8 cellular contexts compared by ENCODE assay signal in genomic region chr17:8326591-8327583, GRCh38. TPM values are rescaled to one million over a fixed set of nuclear protein-coding genes. Genes with fewer than 3 reads are reported as not detected.
DNase-seq lines count a peak whose midpoint lies in the region; TF ChIP-seq lines count a peak whose summit lies in the region.

No MANE protein-coding gene starts in this region.

- H3K4me3 Mint-ChIP-seq in CD4-positive, alpha-beta memory T cell = peak overlapping the region; percentile 53 to 76 (median 69)

- no peaks in the 10 kb centered on the region for H3K9me3 ChIP-seq in CD4-positive, alpha-beta memory T cell (ENCODE audit: control insufficient read depth in 1 of 2, low read length in 2 of 2)
- H3K9me3 ChIP-seq in adrenal gland (replicated peaks in 1 of 3) (no peaks in the 10 kb centered on the region), iPS-18a (ENCODE audit: control insufficient read depth, low read depth, low read length) (no peaks in the 10 kb centered on the region), skeletal muscle tissue (ENCODE audit: control insufficient read depth in 3 of 3, low read length in 3 of 3) (no peaks in the 10 kb centered on the region)

- peak overlapping the region in 1 of 7 donors; percentile 13 for H3K27ac Mint-ChIP-seq in CD4-positive, alpha-beta memory T cell

- CTCF ChIA-PET in CD4-positive, alpha-beta memory T cell (lab: Charles Lee; ENCODE audit: partially characterized antibody) = interaction anchor here (1.0 kb wide), 1 partner anchor 8 kb away, joined by 3 read pairs; no protein-coding TSS in a partner anchor

- no peak for TF ChIP-seq CTCF in adrenal gland (IDR thresholded peaks at IDR 0.05)

- H3K4me1 Mint-ChIP-seq in CD4-positive, alpha-beta memory T cell = peaks cover 9 to 19% (median 15%) of the 10 kb centered on the region in 4 donors

- no peaks in the 10 kb centered on the region for H3K36me3 Mint-ChIP-seq in CD4-positive, alpha-beta memory T cell

- intact Hi-C loops in CD4-positive, alpha-beta memory T cell (cut with micrococcal nuclease) = no loop called here
- intact Hi-C loops in adrenal gland (cut with DNase I) = no loop called here

- POLR2A ChIA-PET in CD4-positive, alpha-beta memory T cell (lab: Charles Lee; ENCODE audit: partially characterized antibody) = interaction anchor here (1.0 kb wide), 1 partner anchor 154 kb away, joined by 6 read pairs; no protein-coding TSS in a partner anchor

- H3K4me3 ChIP-seq in CD4-positive, alpha-beta memory T cell (ENCODE audit: low read length in 2 of 2) = peak overlapping the region in 1 of 2 donors; percentile 21
- peak overlapping the region in 3 of 4 donors; percentile 15 to 57 (median 22) for H3K4me3 ChIP-seq in adrenal gland
- peak overlapping the region; percentile 76 for H3K4me3 ChIP-seq in iPS-18a (ENCODE audit: low read length)
- H3K4me3 ChIP-seq in skeletal muscle tissue (ENCODE audit: low read length in 3 of 3) = peak overlapping the region; percentile 70 to 80 (median 70)

- no peak overlapping the region for H3K27ac ChIP-seq in CD4-positive, alpha-beta memory T cell (ENCODE audit: low read depth, low read length)
- H3K27ac ChIP-seq in adrenal gland (peak overlapping the region in 2 of 5 donors; percentile 54 to 61), iPS-18a (ENCODE audit: low read length) (no peak overlapping the region), skeletal muscle tissue (ENCODE audit: low read depth, low read length) (peak overlapping the region; percentile 75)

- H3K36me3 ChIP-seq in CD4-positive, alpha-beta memory T cell (ENCODE audit: insufficient read depth, low read length) = no peaks in the 10 kb centered on the region
- H3K36me3 ChIP-seq in adrenal gland (replicated peaks in 1 of 2) (no peaks in the 10 kb centered on the region), iPS-18a (ENCODE audit: control insufficient read depth, low read depth, low read length) (no peaks in the 10 kb centered on the region), skeletal muscle tissue (ENCODE audit: control insufficient read depth in 3 of 3, insufficient read depth in 3 of 3, low read length in 3 of 3) (no peaks in the 10 kb centered on the region)

- peak in 4 of 5 donors; percentile 5 to 43 (median 14) for DNase-seq in CD4-positive, alpha-beta memory T cell
- DNase-seq in NCI-H146 (lab: John Stamatoyannopoulos, UW) (peak; percentile 49), adrenal gland (peak; percentile 34 to 62 (median 43)), NCI-H2196 (lab: John Stamatoyannopoulos, UW; ENCODE audit: unreplicated experiment) (no peak), AML-193 (lab: John Stamatoyannopoulos, UW) (no peak), NCI-H446 (lab: John Stamatoyannopoulos, UW) (no peak)

- H3K9me3 Mint-ChIP-seq in CD4-positive, alpha-beta memory T cell = no peaks in the 10 kb centered on the region

- peaks cover 29 to 30% of the 10 kb centered on the region in 2 donors for H3K27me3 Mint-ChIP-seq in CD4-positive, alpha-beta memory T cell

- TF ChIP-seq POLR2A in adrenal gland (IDR thresholded peaks at IDR 0.05) = no peak

- H3K27me3 ChIP-seq in CD4-positive, alpha-beta memory T cell (ENCODE audit: insufficient read depth, low read length) = peaks cover 16% of the 10 kb centered on the region
- no peaks in the 10 kb centered on the region for H3K27me3 ChIP-seq in adrenal gland
- H3K27me3 ChIP-seq in iPS-18a (ENCODE audit: control insufficient read depth, insufficient read depth, low read length) = peaks cover 30% of the 10 kb centered on the region
- peaks cover 11 to 29% (median 16%) of the 10 kb centered on the region in 3 donors for H3K27me3 ChIP-seq in skeletal muscle tissue (ENCODE audit: control insufficient read depth in 3 of 3, insufficient read depth in 3 of 3, low read length in 3 of 3)

- H3K9ac ChIP-seq in iPS-18a (ENCODE audit: low read length) = peak overlapping the region; percentile 22
- H3K9ac ChIP-seq in skeletal muscle tissue (ENCODE audit: low read depth in 1 of 3, low read length in 3 of 3) = peak overlapping the region; percentile 50 to 80 (median 73)

- peaks cover 15% of the 10 kb centered on the region for H3K4me1 ChIP-seq in CD4-positive, alpha-beta memory T cell (ENCODE audit: insufficient read depth, low read length)
- H3K4me1 ChIP-seq in adrenal gland (replicated peaks in 1 of 2) (peaks cover 10 to 20% of the 10 kb centered on the region in 2 donors), iPS-18a (ENCODE audit: control insufficient read depth, low read depth, low read length) (peaks cover 4% of the 10 kb centered on the region), skeletal muscle tissue (ENCODE audit: control insufficient read depth in 3 of 3, insufficient read depth in 3 of 3, low read length in 3 of 3) (peaks cover 9 to 15% (median 10%) of the 10 kb centered on the region in 3 donors)

- WGBS in adrenal gland, 4 donors = 4 to 7% (median 5%) methylated on average over 17 to 66 of the region's 66 CpGs

RNA-seq across cellular contexts. Expression of gene ODF4, which starts 12.8 kb away (rescaled TPM):
- total RNA-seq in CD4-positive, alpha-beta memory T cell = not detected
- polyA plus RNA-seq in CD4-positive, alpha-beta memory T cell = not detected
- not detected for total RNA-seq in adrenal gland
- not detected for polyA plus RNA-seq in adrenal gland
- total RNA-seq in skeletal muscle tissue = not detected

RNA-seq across cellular contexts. Expression of gene ARHGEF15, which starts 16.8 kb away (rescaled TPM):
- not detected for total RNA-seq in CD4-positive, alpha-beta memory T cell
- polyA plus RNA-seq in CD4-positive, alpha-beta memory T cell = not detected
- 10 to 100 TPM in 4 of 8 donors, 1 to 10 TPM in 4; 1.8 to 14.4 (median 9.7) TPM for total RNA-seq in adrenal gland
- polyA plus RNA-seq in adrenal gland = 10 to 100 TPM in 2 of 3 donors, 1 to 10 TPM in 1; 4.8 to 68.0 (median 15.9) TPM
- total RNA-seq in skeletal muscle tissue = 2.6 TPM

RNA-seq across cellular contexts. Expression of gene SLC25A35, which starts 31.7 kb away (rescaled TPM):
- 1 to 10 TPM; 7.3 to 8.4 TPM for total RNA-seq in CD4-positive, alpha-beta memory T cell
- polyA plus RNA-seq in CD4-positive, alpha-beta memory T cell = 1 to 10 TPM in 1 of 2 donors, under 1 TPM in 1; 0.86 to 1.1 TPM
- total RNA-seq in adrenal gland = 10 to 100 TPM in 1 of 8 donors, 1 to 10 TPM in 7; 1.6 to 12.6 (median 4.3) TPM
- polyA plus RNA-seq in adrenal gland = 10 to 100 TPM in 2 of 3 donors, 1 to 10 TPM in 1; 7.4 to 22.8 (median 12.2) TPM
- 0.52 TPM for total RNA-seq in skeletal muscle tissue

RNA-seq across cellular contexts. Expression of gene RANGRF, which starts 38.4 kb away (rescaled TPM):
- 10 to 100 TPM; 39.7 to 42.8 TPM for total RNA-seq in CD4-positive, alpha-beta memory T cell
- 10 to 100 TPM; 77.5 to 96.2 TPM for polyA plus RNA-seq in CD4-positive, alpha-beta memory T cell
- total RNA-seq in adrenal gland = 10 to 100 TPM; 18.8 to 30.2 (median 24.6) TPM
- polyA plus RNA-seq in adrenal gland = 10 to 100 TPM; 24.5 to 46.9 (median 41.4) TPM
- total RNA-seq in skeletal muscle tissue = 6.8 TPM

Comparison
In these comparisons a context has a peak if more than half of its experiments do, and no peak if none do; other contexts are left out.
1. DNase-seq: peak in CD4-positive, alpha-beta memory T cell (4 of 5), NCI-H146 (single experiment) and adrenal gland (7 of 7); none in NCI-H2196 (single experiment), AML-193 (0 of 2) and NCI-H446 (0 of 2).